22 cellular contexts compared by ENCODE assay signal in the genomic region with DNA sequence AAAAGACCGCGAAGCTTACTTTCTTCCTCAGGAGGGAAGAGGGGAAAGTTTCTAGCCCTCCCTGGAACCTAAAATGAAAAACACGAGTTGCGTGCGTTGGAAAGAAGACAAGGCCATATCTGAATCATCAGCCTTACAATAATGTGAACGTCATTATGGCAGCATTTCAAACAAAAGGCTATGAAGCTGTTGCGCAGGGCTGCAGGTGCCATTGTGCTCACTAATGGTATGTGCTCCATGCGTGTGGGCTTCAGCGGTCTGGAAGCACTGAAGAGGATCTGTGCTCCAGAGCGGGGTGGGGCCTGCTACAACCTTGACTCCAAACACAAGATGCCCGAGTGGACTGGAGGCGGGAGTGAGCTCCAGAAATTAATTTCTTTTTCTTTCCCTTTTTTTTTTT. TPM values are rescaled to one million over a fixed set of nuclear protein-coding genes. Genes with fewer than 3 reads are reported as not detected.
A peak's percentile ranks its signal among the peaks of the same experiment; 100 is the strongest.
DNase-seq lines count a peak whose midpoint lies in the region; ATAC-seq and TF ChIP-seq lines count a peak whose summit lies in the region.
"Had no signal": no experiment of that assay in that cellular context is flagged by ENCODE, and none has a peak within 500 bp of the region (broad histone marks: within the 10 kb centered on the region; RNA-seq: fewer than 3 reads in every experiment).

No MANE protein-coding gene starts in this region.

- no peak overlapping the region for H2BK5ac ChIP-seq in IMR-90 (ENCODE audit: low read depth, low read length, poor library complexity, severe bottlenecking)

- no peak overlapping the region for H3K27ac ChIP-seq in IMR-90 (ENCODE audit: insufficient read depth, low read length)
- H3K27ac ChIP-seq: HL-60, KMS-11 had no signal

- peak overlapping the region; percentile 13; the same call in 1 of the 2 replicates for H3K4ac ChIP-seq in IMR-90 (ENCODE audit: low read depth, low read length)

- no peaks in the 10 kb centered on the region for H3K27me3 ChIP-seq in IMR-90 (ENCODE audit: control insufficient read depth, insufficient read depth, low read length)
- H3K27me3 ChIP-seq: MG63 had no signal

- no peak overlapping the region for H4K5ac ChIP-seq in IMR-90 (ENCODE audit: low read depth, low read length)

- CTCF ChIA-PET in IMR-90 (lab: Yijun Ruan, JAX), result interaction anchor here (0.6 kb wide), 1 partner anchor 13 kb away, joined by 3 read pairs; the partner anchor contains the start of gene CYB5B

- no peaks in the 10 kb centered on the region for H3K27me3 Mint-ChIP-seq in mesothelial cell of epicardium (ENCODE audit: low read depth)
- H3K27me3 Mint-ChIP-seq: B cell; CD4-positive, alpha-beta T cell had no signal

- H3K36me3 Mint-ChIP-seq in mesothelial cell of epicardium, result no peaks in the 10 kb centered on the region

- in situ Hi-C loops in IMR-90 (cut with MboI; ENCODE audit: low sequenced_read_pairs), result no loop called here
- in situ Hi-C loops in astrocyte of the cerebellum (cut with HindIII; ENCODE audit: low sequenced_read_pairs), result loop anchor here (5.0 to 25.0 kb wide), 2 partner anchors 100 to 350 kb away; partner anchors contain the start of genes NOB1 and WWP2

- no peak overlapping the region for H3K4me2 ChIP-seq in IMR-90 (ENCODE audit: low read depth, low read length)
- H3K4me2 ChIP-seq: KMS-11 had no signal

- H4K20me1 ChIP-seq in IMR-90 (ENCODE audit: insufficient read depth, low read length), result no peaks in the 10 kb centered on the region

- H2BK15ac ChIP-seq in IMR-90 (ENCODE audit: low read depth, low read length), result no peak overlapping the region; the same call in 2 of the 3 replicates

- H3K27ac Mint-ChIP-seq in mesothelial cell of epicardium, result no peak overlapping the region
- H3K27ac Mint-ChIP-seq: B cell, HFFc6 had no signal

- H3K4me3 Mint-ChIP-seq in mesothelial cell of epicardium, result no peak overlapping the region
- H3K4me3 Mint-ChIP-seq: B cell; CD4-positive, alpha-beta T cell; HFFc6 had no signal

- no peak for ATAC-seq in IMR-90 (ENCODE audit: low read depth)
- ATAC-seq in GM21390 (IDR thresholded peaks at IDR 0.05; ENCODE audit: unreplicated experiment), result no peak
- ATAC-seq in GM21529 (IDR thresholded peaks at IDR 0.05; ENCODE audit: unreplicated experiment), result no peak

- TF ChIP-seq RAD21 in IMR-90 (IDR thresholded peaks at IDR 0.05; ENCODE audit: low read length), result no peak

- H3K14ac ChIP-seq in IMR-90 (replicated peaks; ENCODE audit: low read depth, low read length), result no peak overlapping the region

- no peak overlapping the region for H3K9ac ChIP-seq in IMR-90 (ENCODE audit: low read depth, low read length)
- H3K9ac ChIP-seq: KMS-11 had no signal

- no peak overlapping the region for H4K91ac ChIP-seq in IMR-90 (ENCODE audit: insufficient read depth, low read depth, low read length)

- H3K56ac ChIP-seq in IMR-90 (ENCODE audit: extremely low read depth, insufficient read depth, low read length), result no peak overlapping the region

- 89% methylated on average over 3 of the region's 12 CpGs; no CpG with 5 or more reads in 1 of the 2 experiments for WGBS in IMR-90 (ENCODE audit: extremely low coverage in 2 of 2, insufficient read length in 1 of 2), 2 experiments

- no peak overlapping the region for H2BK20ac ChIP-seq in IMR-90 (ENCODE audit: low read depth, low read length)

- H2AK5ac ChIP-seq in IMR-90 (ENCODE audit: low read depth, low read length), result 0 out of 2 replicates have a peak overlapping the region, but pooled peaks have one; percentile 64

- BruUV-seq in IMR-90 (replicated peaks; lab: Mats Ljungman, UMichigan), result no TSS peak

- no peaks in the 10 kb centered on the region for H3K9me3 ChIP-seq in IMR-90 (ENCODE audit: control insufficient read depth, insufficient read depth, low read length)
- H3K9me3 ChIP-seq: MG63 had no signal

- intact Hi-C loops in IMR-90 (cut with micrococcal nuclease), result no loop called here

- no peak overlapping the region for H3K23ac ChIP-seq in IMR-90 (ENCODE audit: low read depth, low read length)

- H2AFZ ChIP-seq in IMR-90 (replicated peaks; ENCODE audit: low read length, poor library complexity), result no peak overlapping the region

- TF ChIP-seq POLR2A in IMR-90 (IDR thresholded peaks at IDR 0.05; ENCODE audit: low read depth, low read length), result no peak

- dilution Hi-C loops in IMR-90 (cut with HindIII; ENCODE audit: low sequenced_read_pairs, unreplicated experiment), result no loop called here

- H2BK120ac ChIP-seq in IMR-90 (ENCODE audit: low read depth, low read length), result no peak overlapping the region

- DNase-seq in IMR-90, result peak; percentile 30
- peak; percentile 34 for DNase-seq in astrocyte of the cerebellum (ENCODE audit: low read depth)
- peak; percentile 10 for DNase-seq in fibroblast of gingiva (ENCODE audit: low read depth)
- peak; percentile 20 for DNase-seq in non-pigmented ciliary epithelial cell (ENCODE audit: low read depth)
- no peak for DNase-seq in mesothelial cell of epicardium (ENCODE audit: low spot score in 2 of 2, unreplicated experiment in 2 of 2)
- DNase-seq: Calu3; CD4-positive, alpha-beta T cell; GOT3; HFFc6; MG63; NCI-H1092 treated with DMSO at 0.1 percent for 48 hours; NCI-H1694; NCI-H2107; NCI-H345; NCI-H69; NK-92 treated with Interleukin-12 subunit alpha and Interleukin-12 subunit beta, amount 100 ng/mL, for 24 hours; OCI-M1 had no signal

- H3K4me3 ChIP-seq in IMR-90 (ENCODE audit: insufficient read depth, low read depth, low read length) (no peak overlapping the region), astrocyte of the cerebellum (ENCODE audit: low read depth, low read length) (no peak overlapping the region)
- H3K4me3 ChIP-seq: MG63 had no signal

- no peak overlapping the region for H3K18ac ChIP-seq in IMR-90 (ENCODE audit: low read depth, low read length)

- POLR2A ChIA-PET in IMR-90 (lab: Charles Lee; ENCODE audit: unreplicated experiment), result no interaction called here

- peaks cover 31% of the 10 kb centered on the region for H3K4me1 Mint-ChIP-seq in mesothelial cell of epicardium
- H3K4me1 Mint-ChIP-seq: B cell had no signal

- no peaks in the 10 kb centered on the region for H3K9me3 Mint-ChIP-seq in mesothelial cell of epicardium
- H3K9me3 Mint-ChIP-seq: CD4-positive, alpha-beta T cell; HFFc6 had no signal

- no peak overlapping the region for H4K8ac ChIP-seq in IMR-90 (ENCODE audit: low read depth in 2 of 2, low read length in 2 of 2)

- H2AK9ac ChIP-seq in IMR-90 (replicated peaks; ENCODE audit: low read depth, low read length, poor library complexity), result no peak overlapping the region

- peaks cover 3% of the 10 kb centered on the region; the same call in 1 of the 2 replicates for H3K9me1 ChIP-seq in IMR-90 (ENCODE audit: insufficient read depth, low read length)

- TF ChIP-seq CTCF in IMR-90 (conservative IDR thresholded peaks at IDR 0.05; ENCODE audit: low read depth, low read length) (no peak), astrocyte of the cerebellum (IDR thresholded peaks at IDR 0.05; ENCODE audit: low read depth, low read length, missing control alignments) (no peak), mesothelial cell of epicardium (IDR thresholded peaks at IDR 0.05; ENCODE audit: unreplicated experiment) (no peak)

- peaks cover 2% of the 10 kb centered on the region for H3K4me1 ChIP-seq in IMR-90 (ENCODE audit: control insufficient read depth, insufficient read depth, low read length)

- no peaks in the 10 kb centered on the region for H3K79me1 ChIP-seq in IMR-90 (ENCODE audit: low read depth in 1 of 2, low read length in 2 of 2)

- H3K36me3 ChIP-seq in IMR-90 (ENCODE audit: control insufficient read depth, insufficient read depth, low read length), result no peaks in the 10 kb centered on the region
- H3K36me3 ChIP-seq: MG63 had no signal

TF ChIP-seq in IMR-90, 13 proteins besides CTCF, POLR2A, EP300 and RAD21:
- TF ChIP-seq ELK1 (IDR thresholded peaks at IDR 0.05; ENCODE audit: borderline replicate concordance, low read depth, low read length), result no peak
- TF ChIP-seq NFE2L2 (IDR thresholded peaks at IDR 0.05; ENCODE audit: low read depth, low read length), result no peak
- no peak for TF ChIP-seq FOS (IDR thresholded peaks at IDR 0.05; ENCODE audit: low read depth, low read length)
- no peak for TF ChIP-seq RCOR1 (IDR thresholded peaks at IDR 0.05; ENCODE audit: insufficient replicate concordance, low read length)
- no peak for TF ChIP-seq BHLHE40 (IDR thresholded peaks at IDR 0.05; ENCODE audit: low read depth, low read length)
- no peak for TF ChIP-seq MXI1 (IDR thresholded peaks at IDR 0.05; ENCODE audit: borderline replicate concordance, low read depth, low read length)
- no peak for TF ChIP-seq CHD1 (IDR thresholded peaks at IDR 0.05; ENCODE audit: low read depth, low read length)

RNA-seq across cellular contexts. Expression of gene CYB5B, which starts 12.1 kb away (rescaled TPM):
- 102 and 106 TPM in 2 replicates for total RNA-seq in IMR-90 (2012; rRNA removed)
- 76.1 and 100 TPM in 2 replicates for polyA plus RNA-seq in IMR-90 (2012; rRNA removed)
- 10.7 and 23.7 TPM in 2 replicates for polyA plus RNA-seq in IMR-90 (2012; cell fraction: cytosol; rRNA removed)
- 7.0 and 46.0 TPM in 2 replicates for polyA plus RNA-seq in IMR-90 (2012; cell fraction: nucleus; rRNA removed; ENCODE audit: low replicate concordance)
- 96.6 to 102 TPM (median 101 TPM) in 3 replicates for total RNA-seq in mesothelial cell of epicardium

RNA-seq across cellular contexts. Expression of gene TERF2, which starts 26.5 kb away (rescaled TPM):
- 9.0 and 9.2 TPM in 2 replicates for total RNA-seq in IMR-90 (2012; rRNA removed)
- polyA plus RNA-seq in IMR-90 (2012; rRNA removed), result 13.8 and 15.2 TPM in 2 replicates
- polyA plus RNA-seq in IMR-90 (2012; cell fraction: cytosol; rRNA removed), result 9.0 and 9.2 TPM in 2 replicates
- 4.3 and 11.3 TPM in 2 replicates for polyA plus RNA-seq in IMR-90 (2012; cell fraction: nucleus; rRNA removed; ENCODE audit: low replicate concordance)
- total RNA-seq in mesothelial cell of epicardium, result 36.8 to 42.4 TPM (median 39.2 TPM) in 3 replicates

Comparison
In these comparisons a context has a peak if more than half of its experiments do, and no peak if none do; other contexts are left out.
1. DNase-seq: peak in IMR-90 (single experiment), astrocyte of the cerebellum (single experiment), fibroblast of gingiva (single experiment) and non-pigmented ciliary epithelial cell (single experiment); none in mesothelial cell of epicardium (0 of 2).